In genomic region chr2:145543856-145544255, GRCh38 we compare ENCODE assay signal across 1 cellular context.
TF ChIP-seq lines count a peak whose summit lies in the region.

No MANE protein-coding gene starts in this region.

TF ChIP-seq in K562, 482 proteins besides CTCF, POLR2A, EP300 and RAD21 (continued from another document):
- TF ChIP-seq CREBBP (IDR thresholded peaks at IDR 0.05; ENCODE audit: low read depth, low read length) = no peak
